In genomic region chr2:104164721-104165252, GRCh38 we compare ENCODE assay signal across 15 cellular contexts.
DNase-seq lines count a peak whose midpoint lies in the region; ATAC-seq, FAIRE-seq and TF ChIP-seq lines count a peak whose summit lies in the region.
"Had no signal": no experiment of that assay in that cellular context is flagged by ENCODE, and none has a peak within 500 bp of the region (broad histone marks: within the 10 kb centered on the region; RNA-seq: fewer than 3 reads in every experiment).

No MANE protein-coding gene starts in this region.

- H3K4me1 ChIP-seq in astrocyte (ENCODE audit: insufficient read depth, low read length) (no peaks in the 10 kb centered on the region), endodermal cell (ENCODE audit: control insufficient read depth, insufficient read depth, low read length) (no peaks in the 10 kb centered on the region), neural progenitor cell (no peaks in the 10 kb centered on the region)
- H3K4me1 ChIP-seq: BLaER1 treated with 17β-estradiol and CSF1 and Interleukin-3, amounts not matched to agents 10 nM and 100 nM had no signal

- H2AFZ ChIP-seq in astrocyte (ENCODE audit: low read depth, low read length) (no peak overlapping the region), neural progenitor cell (replicated peaks) (peak overlapping the region; percentile 38)

- H3K36me3 ChIP-seq in H7 (replicated peaks; ENCODE audit: control insufficient read depth, insufficient read depth, low read length) (no peaks in the 10 kb centered on the region), astrocyte (ENCODE audit: insufficient read depth, low read length) (no peaks in the 10 kb centered on the region), endodermal cell (ENCODE audit: control insufficient read depth, insufficient read depth, low read length) (no peaks in the 10 kb centered on the region), neural progenitor cell (no peaks in the 10 kb centered on the region)
- H3K36me3 ChIP-seq: BLaER1 treated with 17β-estradiol and CSF1 and Interleukin-3, amounts not matched to agents 10 nM and 100 nM had no signal

- H3K79me2 ChIP-seq in astrocyte (ENCODE audit: insufficient read depth, low read length) (no peaks in the 10 kb centered on the region), neural progenitor cell (ENCODE audit: low read depth) (no peaks in the 10 kb centered on the region)

- H3K9me3 ChIP-seq in astrocyte (ENCODE audit: insufficient read depth, low read depth, low read length), result no peaks in the 10 kb centered on the region
- no peaks in the 10 kb centered on the region for H3K9me3 ChIP-seq in endodermal cell (ENCODE audit: control insufficient read depth, low read length)
- no peaks in the 10 kb centered on the region for H3K9me3 ChIP-seq in neural progenitor cell (ENCODE audit: low read depth)
- H3K9me3 ChIP-seq: BLaER1 treated with 17β-estradiol and CSF1 and Interleukin-3, amounts not matched to agents 10 nM and 100 nM had no signal

- H3K4me1 Mint-ChIP-seq in astrocyte (ENCODE audit: low read depth, unreplicated experiment), result no peaks in the 10 kb centered on the region
- H3K4me1 Mint-ChIP-seq in endodermal cell, result no peaks in the 10 kb centered on the region
- H3K4me1 Mint-ChIP-seq in neural progenitor cell, result peaks cover 4% of the 10 kb centered on the region
- H3K4me1 Mint-ChIP-seq: CD4-positive, CD25-positive, alpha-beta regulatory T cell; IgD-negative memory B cell had no signal

- no peaks in the 10 kb centered on the region for H3K27me3 Mint-ChIP-seq in astrocyte (ENCODE audit: low read depth, unreplicated experiment)
- no peaks in the 10 kb centered on the region for H3K27me3 Mint-ChIP-seq in endodermal cell (ENCODE audit: insufficient read depth)
- peaks cover 5% of the 10 kb centered on the region for H3K27me3 Mint-ChIP-seq in neural progenitor cell (ENCODE audit: insufficient read depth, low read depth)
- H3K27me3 Mint-ChIP-seq: CD4-positive, CD25-positive, alpha-beta regulatory T cell; IgD-negative memory B cell had no signal

- H3K4me2 ChIP-seq in astrocyte (ENCODE audit: low read length) (no peak overlapping the region), neural progenitor cell (no peak overlapping the region)
- H3K4me2 ChIP-seq: BLaER1 treated with 17β-estradiol and CSF1 and Interleukin-3, amounts not matched to agents 10 nM and 100 nM had no signal

- H3K27ac Mint-ChIP-seq in astrocyte (ENCODE audit: unreplicated experiment) (no peak overlapping the region), endodermal cell (no peak overlapping the region), neural progenitor cell (no peak overlapping the region)
- H3K27ac Mint-ChIP-seq: CD4-positive, CD25-positive, alpha-beta regulatory T cell; IgD-negative memory B cell had no signal

- H3K36me3 Mint-ChIP-seq in astrocyte (ENCODE audit: low read depth, unreplicated experiment), result no peaks in the 10 kb centered on the region
- H3K36me3 Mint-ChIP-seq in endodermal cell (ENCODE audit: low read depth), result no peaks in the 10 kb centered on the region
- no peaks in the 10 kb centered on the region for H3K36me3 Mint-ChIP-seq in neural progenitor cell
- H3K36me3 Mint-ChIP-seq: CD4-positive, CD25-positive, alpha-beta regulatory T cell; IgD-negative memory B cell had no signal

- H3K9ac ChIP-seq in astrocyte (ENCODE audit: low read length) (no peak overlapping the region), endodermal cell (ENCODE audit: extremely low read depth, low read length, poor library complexity, severe bottlenecking) (no peak overlapping the region), neural progenitor cell (no peak overlapping the region)
- H3K9ac ChIP-seq: BLaER1 treated with 17β-estradiol and CSF1 and Interleukin-3, amounts not matched to agents 10 nM and 100 nM had no signal

- no peaks in the 10 kb centered on the region for H4K20me1 ChIP-seq in astrocyte (ENCODE audit: insufficient read depth, low read length)
- H4K20me1 ChIP-seq in neural progenitor cell (ENCODE audit: low read depth), result no peaks in the 10 kb centered on the region
- H4K20me1 ChIP-seq: BLaER1 treated with 17β-estradiol and CSF1 and Interleukin-3, amounts not matched to agents 10 nM and 100 nM had no signal

- DNase-seq in H7, result peak; percentile 3
- DNase-seq in astrocyte (ENCODE audit: low read depth), result peak; percentile 41
- peak; percentile 69 for DNase-seq in endodermal cell
- no peak for DNase-seq in neural progenitor cell (ENCODE audit: low spot score)
- no peak for DNase-seq in NCI-H1436 treated with DMSO at 0.1 percent for 48 hours (lab: John Stamatoyannopoulos, UW)
- DNase-seq: ACHN; CD4-positive, CD25-positive, alpha-beta regulatory T cell; DMS79; KG1 had no signal

- H3K27ac ChIP-seq in astrocyte (ENCODE audit: low read depth, low read length) (no peak overlapping the region), endodermal cell (ENCODE audit: low read depth, low read length) (no peak overlapping the region), neural progenitor cell (no peak overlapping the region)
- H3K27ac ChIP-seq: BLaER1 treated with 17β-estradiol and CSF1 and Interleukin-3, amounts not matched to agents 10 nM and 100 nM had no signal

- TF ChIP-seq CTCF in astrocyte (IDR thresholded peaks at IDR 0.05; ENCODE audit: insufficient read depth, low read depth, low read length), result no peak
- no peak for TF ChIP-seq CTCF in endodermal cell (conservative IDR thresholded peaks at IDR 0.05)
- TF ChIP-seq CTCF in neural progenitor cell (IDR thresholded peaks at IDR 0.05), result no peak

- no peak for FAIRE-seq in astrocyte (lab: Jason Lieb, UNC)
- FAIRE-seq: GM12891, H54 had no signal

- 78 to 80% methylated on average over 6 to 7 of the region's 7 CpGs for WGBS in endodermal cell (ENCODE audit: insufficient coverage in 1 of 2, insufficient read length in 1 of 2), 2 experiments

- H3F3A ChIP-seq in neural progenitor cell (ENCODE audit: low read depth), result no peaks in the 10 kb centered on the region

- H3K9me3 Mint-ChIP-seq in astrocyte (ENCODE audit: unreplicated experiment), result peaks cover 3% of the 10 kb centered on the region
- no peaks in the 10 kb centered on the region for H3K9me3 Mint-ChIP-seq in endodermal cell
- H3K9me3 Mint-ChIP-seq in neural progenitor cell, result no peaks in the 10 kb centered on the region
- H3K9me3 Mint-ChIP-seq: IgD-negative memory B cell had no signal

- H3K4me3 ChIP-seq in H7 (ENCODE audit: insufficient read depth, low read depth, low read length) (no peak overlapping the region), astrocyte (ENCODE audit: insufficient read depth, low read depth, low read length) (no peak overlapping the region), endodermal cell (ENCODE audit: low read length) (no peak overlapping the region), neural progenitor cell (no peak overlapping the region)
- H3K4me3 ChIP-seq: BLaER1 treated with 17β-estradiol and CSF1 and Interleukin-3, amounts not matched to agents 10 nM and 100 nM had no signal

- H3K4me3 Mint-ChIP-seq in astrocyte (ENCODE audit: unreplicated experiment) (no peak overlapping the region), endodermal cell (no peak overlapping the region), neural progenitor cell (no peak overlapping the region)
- H3K4me3 Mint-ChIP-seq: IgD-negative memory B cell had no signal

- H3K27me3 ChIP-seq in H7 (ENCODE audit: control insufficient read depth, insufficient read depth, low read length) (no peaks in the 10 kb centered on the region), astrocyte (ENCODE audit: insufficient read depth, low read length) (no peaks in the 10 kb centered on the region), endodermal cell (ENCODE audit: control insufficient read depth, insufficient read depth, low read length, poor library complexity, severe bottlenecking) (no peaks in the 10 kb centered on the region), neural progenitor cell (no peaks in the 10 kb centered on the region)
- H3K27me3 ChIP-seq: BLaER1 treated with 17β-estradiol and CSF1 and Interleukin-3, amounts not matched to agents 10 nM and 100 nM had no signal

- ATAC-seq in HG03135 (IDR thresholded peaks at IDR 0.05; ENCODE audit: unreplicated experiment), result no peak
- no peak for ATAC-seq in GM18517 (IDR thresholded peaks at IDR 0.05; ENCODE audit: unreplicated experiment)

Comparison
In these comparisons a context has a peak if more than half of its experiments do, and no peak if none do; other contexts are left out.
1. DNase-seq: peak in H7 (single experiment), astrocyte (single experiment) and endodermal cell (single experiment); none in neural progenitor cell (single experiment) and NCI-H1436 treated with DMSO at 0.1 percent for 48 hours (single experiment).